In the genomic region with DNA sequence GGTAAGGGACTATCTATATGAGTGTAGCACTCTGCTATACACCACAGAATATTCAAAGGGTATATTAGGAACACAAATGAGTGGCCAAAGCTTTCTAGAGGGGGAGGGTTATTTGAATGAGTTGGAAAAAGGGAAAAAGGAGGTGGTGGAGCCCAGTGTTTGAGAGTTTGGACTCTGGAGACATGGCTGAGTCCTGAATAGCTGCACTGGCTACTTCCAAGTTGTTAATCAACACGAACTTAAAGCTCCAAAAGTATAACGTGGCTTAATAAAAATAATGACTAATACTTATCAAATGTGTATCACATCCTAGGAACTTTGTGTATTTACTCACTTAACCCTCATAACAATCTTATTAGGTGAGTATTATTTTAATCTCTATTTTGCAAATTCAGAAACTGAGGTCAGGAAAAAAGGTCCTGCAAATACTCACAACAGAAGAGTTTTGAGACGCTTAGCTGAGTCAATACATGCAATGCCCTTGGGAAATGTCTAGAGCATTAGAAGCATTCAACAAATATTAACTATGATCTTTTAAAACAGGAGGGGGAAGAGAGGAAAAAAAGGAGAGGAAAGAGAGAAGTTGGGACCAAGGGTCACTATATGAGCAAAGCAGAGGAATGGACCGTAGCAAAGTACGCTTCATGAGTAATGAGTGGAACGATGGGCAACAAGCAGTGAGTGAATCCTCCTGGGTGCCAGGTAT, we compare ENCODE assay signal across 1 cellular context.
TF ChIP-seq lines count a peak whose summit lies in the region.

No MANE protein-coding gene starts in this region.

TF ChIP-seq in HCT116, 20 proteins besides CTCF, POLR2A, EP300 and RAD21:
- TF ChIP-seq JUND (IDR thresholded peaks at IDR 0.05): no peak
- TF ChIP-seq POLR2AphosphoS5 (IDR thresholded peaks at IDR 0.05; ENCODE audit: low read depth, low read length): no peak
- no peak for TF ChIP-seq ZNF274 (IDR thresholded peaks at IDR 0.05; ENCODE audit: low read depth, low read length)
- TF ChIP-seq TCF7L2 (IDR thresholded peaks at IDR 0.05; ENCODE audit: borderline replicate concordance, extremely low read depth, insufficient read depth, insufficient read length): no peak
TF ChIP-seq in HCT116: peak in this region for 0.
